ENCODE assay signal across 8 cellular contexts in genomic region chr4:138242830-138243149, GRCh38. TPM values are rescaled to one million over a fixed set of nuclear protein-coding genes. Genes with fewer than 3 reads are reported as not detected.
A peak's percentile ranks its signal among the peaks of the same experiment; 100 is the strongest.
DNase-seq lines count a peak whose midpoint lies in the region; ATAC-seq and TF ChIP-seq lines count a peak whose summit lies in the region.

No MANE protein-coding gene starts in this region.

- no peak for DNase-seq in activated CD4-positive, alpha-beta T cell treated with anti-CD3 and anti-CD28 coated beads for 36 hours
- DNase-seq in activated CD4-positive, alpha-beta T cell treated with anti-CD3 and anti-CD28 coated beads, Interleukin-2, amount 50 U/mL, for 1 hour, result no peak
- DNase-seq in fibroblast of the aortic adventitia (ENCODE audit: low read depth) (no peak), NCI-H82 treated with DMSO at 0.1 percent for 48 hours (lab: John Stamatoyannopoulos, UW; ENCODE audit: unreplicated experiment) (no peak)

- POLR2A ChIA-PET in activated CD4-positive, alpha-beta T cell treated with anti-CD3 and anti-CD28 coated beads for 36 hours (lab: Charles Lee), result interaction anchor here (0.6 to 0.8 kb wide), 2 partner anchors 9 to 666 kb away, joined by 3 to 4 read pairs; no protein-coding TSS in a partner anchor

- no peak for TF ChIP-seq CTCF in WI38 (IDR thresholded peaks at IDR 0.05; ENCODE audit: low read depth, low read length)
- no peak for TF ChIP-seq CTCF in fibroblast of the aortic adventitia (IDR thresholded peaks at IDR 0.05; ENCODE audit: insufficient read depth, low read length)

- peaks cover 7% of the 10 kb centered on the region for H3K4me1 Mint-ChIP-seq in activated CD4-positive, alpha-beta T cell treated with anti-CD3 and anti-CD28 coated beads for 36 hours
- H3K4me1 Mint-ChIP-seq in stimulated activated memory B cell treated with anti-CD40 and anti-IgM and Interleukin-4, amounts not matched to agents 10 μg/mL and 1 μg/mL and 100 μg/mL, for 72 hours, result peaks cover 14% of the 10 kb centered on the region

- peak overlapping the region; percentile 78 for H3K4me3 Mint-ChIP-seq in activated CD4-positive, alpha-beta T cell treated with anti-CD3 and anti-CD28 coated beads for 36 hours
- H3K4me3 Mint-ChIP-seq in stimulated activated memory B cell treated with anti-CD40 and anti-IgM and Interleukin-4, amounts not matched to agents 10 μg/mL and 1 μg/mL and 100 μg/mL, for 72 hours, result peak overlapping the region; percentile 69

- H3K27ac Mint-ChIP-seq in activated CD4-positive, alpha-beta T cell treated with anti-CD3 and anti-CD28 coated beads for 36 hours, result no peak overlapping the region
- H3K27ac Mint-ChIP-seq in stimulated activated memory B cell treated with anti-CD40 and anti-IgM and Interleukin-4, amounts not matched to agents 10 μg/mL and 1 μg/mL and 100 μg/mL, for 72 hours, result peak overlapping the region; percentile 46

- H3K4me3 ChIP-seq in WI38 (ENCODE audit: low read depth, low read length) (peak overlapping the region; percentile 25), fibroblast of the aortic adventitia (ENCODE audit: low read depth, low read length) (peak overlapping the region; percentile 44)

- CTCF ChIA-PET in activated CD4-positive, alpha-beta T cell treated with anti-CD3 and anti-CD28 coated beads for 36 hours (lab: Charles Lee), result interaction anchor here (0.5 to 1.0 kb wide), 2 partner anchors 11 to 281 kb away, joined by 3 to 4 read pairs; no protein-coding TSS in a partner anchor

- intact Hi-C loops in activated CD4-positive, alpha-beta T cell treated with anti-CD3 and anti-CD28 coated beads for 36 hours (cut with DNase I, micrococcal nuclease), result loop anchor here in 1 of 2 experiments (2.0 to 5.0 kb wide), 4 partner anchors 775 to 1024 kb away; partner anchors contain the start of genes ELF2 and NOCT

- no peak for ATAC-seq in activated CD4-positive, alpha-beta T cell treated with anti-CD3 and anti-CD28 coated beads for 36 hours
- ATAC-seq in stimulated activated memory B cell treated with anti-CD40 and anti-IgM and Interleukin-4, amounts not matched to agents 10 μg/mL and 1 μg/mL and 100 μg/mL, for 72 hours, result no peak
- ATAC-seq in HG02610 (IDR thresholded peaks at IDR 0.05; ENCODE audit: unreplicated experiment) (no peak), GM19452 (IDR thresholded peaks at IDR 0.05; ENCODE audit: unreplicated experiment) (no peak)

- no peaks in the 10 kb centered on the region for H3K36me3 Mint-ChIP-seq in activated CD4-positive, alpha-beta T cell treated with anti-CD3 and anti-CD28 coated beads for 36 hours (ENCODE audit: low read depth)
- no peaks in the 10 kb centered on the region for H3K36me3 Mint-ChIP-seq in stimulated activated memory B cell treated with anti-CD40 and anti-IgM and Interleukin-4, amounts not matched to agents 10 μg/mL and 1 μg/mL and 100 μg/mL, for 72 hours

- no peaks in the 10 kb centered on the region for H3K27me3 Mint-ChIP-seq in activated CD4-positive, alpha-beta T cell treated with anti-CD3 and anti-CD28 coated beads for 36 hours
- no peaks in the 10 kb centered on the region for H3K27me3 Mint-ChIP-seq in stimulated activated memory B cell treated with anti-CD40 and anti-IgM and Interleukin-4, amounts not matched to agents 10 μg/mL and 1 μg/mL and 100 μg/mL, for 72 hours

- H3K9me3 Mint-ChIP-seq in activated CD4-positive, alpha-beta T cell treated with anti-CD3 and anti-CD28 coated beads for 36 hours (ENCODE audit: low read depth), result no peaks in the 10 kb centered on the region
- no peaks in the 10 kb centered on the region for H3K9me3 Mint-ChIP-seq in stimulated activated memory B cell treated with anti-CD40 and anti-IgM and Interleukin-4, amounts not matched to agents 10 μg/mL and 1 μg/mL and 100 μg/mL, for 72 hours

RNA-seq across cellular contexts. Expression of gene SLC7A11, which starts 0.6 kb away (rescaled TPM):
- total RNA-seq in activated CD4-positive, alpha-beta T cell treated with anti-CD3 and anti-CD28 coated beads for 36 hours, result 1 to 10 TPM; 4.4 to 4.9 TPM
- total RNA-seq in fibroblast of the aortic adventitia (ENCODE audit: low replicate concordance), result 21.8 and 118 TPM in 2 replicates
